ENCODE assay signal across 8 cellular contexts in the genomic region with DNA sequence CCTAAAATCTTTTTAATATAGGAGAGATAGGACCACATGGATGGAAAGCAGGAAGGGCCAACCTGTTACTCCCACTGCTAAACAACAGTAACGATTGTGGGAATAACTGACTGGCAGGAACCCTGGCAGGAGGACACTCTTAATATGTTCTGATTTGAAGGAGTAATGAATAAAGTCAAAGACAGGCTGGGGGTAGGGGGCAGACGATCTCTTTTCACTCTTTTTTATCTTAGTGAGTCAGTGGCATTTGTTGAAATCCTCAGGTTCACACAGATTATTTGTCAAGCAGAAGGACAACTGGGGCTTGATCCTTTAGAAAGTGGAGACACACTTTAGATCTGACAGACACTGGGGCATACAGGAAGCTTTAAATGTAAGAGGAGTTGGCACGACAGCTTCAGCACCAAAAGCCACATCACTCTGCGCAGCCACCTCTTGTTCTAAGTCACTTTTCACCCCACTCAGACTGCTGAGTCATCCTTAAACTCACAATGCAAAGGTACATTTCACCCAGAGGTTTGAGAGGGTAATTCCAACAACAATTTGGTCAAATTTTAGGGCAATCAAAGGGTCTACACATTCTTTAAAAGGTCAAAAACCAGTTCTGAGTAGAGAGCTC.
DNase-seq lines count a peak whose midpoint lies in the region; ATAC-seq and TF ChIP-seq lines count a peak whose summit lies in the region.

No MANE protein-coding gene starts in this region.

- peak; percentile 74 for DNase-seq in GM12864 (ENCODE audit: low read depth)
- DNase-seq in HT1080 (ENCODE audit: low read depth) = peak; percentile 32
- peak; percentile 38 to 49 for DNase-seq in activated CD4-positive, alpha-beta T cell treated with anti-CD3 and anti-CD28 coated beads, Interleukin-2, amount 50 U/mL, for 48 hours
- DNase-seq in left lobe of liver (ENCODE audit: low spot score) = no peak
- DNase-seq in inferior parietal cortex (ENCODE audit: extremely low spot score) = no peak
- no peak for DNase-seq in middle frontal gyrus (ENCODE audit: extremely low spot score, low spot score)
- no peak for DNase-seq in SW 1271 (lab: John Stamatoyannopoulos, UW)

- peak; percentile 90 for ATAC-seq in GM21515 (IDR thresholded peaks at IDR 0.05; ENCODE audit: unreplicated experiment)
- peak; percentile 29 for ATAC-seq in left lobe of liver

- no peak overlapping the region for H3K4me3 ChIP-seq in GM12864 (ENCODE audit: low read depth, low read length)

- no peak for TF ChIP-seq CTCF in GM12864 (IDR thresholded peaks at IDR 0.05; ENCODE audit: low read depth, low read length, missing control alignments)

Comparison
In these comparisons a context has a peak if more than half of its experiments do, and no peak if none do; other contexts are left out.
1. DNase-seq: peak in GM12864 (single experiment), HT1080 (single experiment) and activated CD4-positive, alpha-beta T cell treated with anti-CD3 and anti-CD28 coated beads, Interleukin-2, amount 50 U/mL, for 48 hours (2 of 2); none in left lobe of liver (single experiment), inferior parietal cortex (single experiment), middle frontal gyrus (single experiment) and SW 1271 (0 of 2).